ENCODE assay signal across 5 cellular contexts in the genomic region with DNA sequence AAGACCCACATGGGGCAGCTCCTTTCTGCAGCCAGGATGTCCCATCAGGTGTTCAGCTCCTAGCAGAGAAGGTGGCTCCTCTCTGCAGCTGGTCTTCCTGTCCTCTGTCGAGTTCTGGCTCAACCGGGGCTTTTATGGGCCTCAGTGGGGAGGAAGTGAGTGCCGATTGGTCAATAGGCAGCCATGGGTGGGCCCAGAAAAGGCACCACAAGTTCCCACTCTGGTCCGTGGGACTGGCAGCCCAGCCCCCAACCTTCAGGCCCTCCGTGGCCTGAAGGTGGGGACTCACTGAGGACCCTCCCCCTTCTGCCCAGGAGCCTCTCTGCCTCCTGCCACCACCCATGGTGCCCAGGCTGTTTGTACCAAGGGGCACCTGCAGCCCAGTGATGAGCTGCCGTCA.
"Had no signal": no experiment of that assay in that cellular context is flagged by ENCODE, and none has a peak within 500 bp of the region (broad histone marks: within the 10 kb centered on the region; RNA-seq: fewer than 3 reads in every experiment).

No MANE protein-coding gene starts in this region.

- H3K27ac Mint-ChIP-seq: GM23338, H9 had no signal

- ATAC-seq: GM23338 had no signal

- H2AFZ ChIP-seq: GM23338 had no signal

- H3K4me3 Mint-ChIP-seq: GM23338, H9 had no signal

- H3K4me3 ChIP-seq: GM23338 had no signal

- H3K4me1 Mint-ChIP-seq: GM23338 had no signal

- H3K9me3 Mint-ChIP-seq: GM23338, H9 had no signal

- H3K4me2 ChIP-seq: GM23338 had no signal

- DNase-seq: H9, HCEC 1CT, IMR-90, KBM-7 had no signal
